Comparison of ENCODE assay signal across 16 cellular contexts in the genomic region with DNA sequence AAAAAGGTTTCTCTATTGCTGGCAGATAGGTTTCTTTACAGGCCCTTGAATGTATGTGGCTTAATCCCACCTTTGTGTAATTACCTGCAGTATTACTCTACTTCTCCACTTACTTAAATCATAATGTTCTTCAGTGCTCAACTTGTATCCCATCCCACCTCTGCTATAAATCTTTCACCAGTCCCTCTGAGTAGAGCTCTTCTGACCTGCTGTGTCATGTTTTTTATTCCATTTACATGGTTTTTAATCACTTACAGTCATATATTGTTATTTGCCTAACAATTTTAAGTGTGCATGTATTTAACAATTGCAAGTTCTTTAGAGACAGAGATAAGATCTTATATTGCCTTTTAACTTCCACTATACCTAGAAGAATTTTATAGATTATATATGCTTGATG.
DNase-seq lines count a peak whose midpoint lies in the region; ATAC-seq, FAIRE-seq and TF ChIP-seq lines count a peak whose summit lies in the region.
"Had no signal": no experiment of that assay in that cellular context is flagged by ENCODE, and none has a peak within 500 bp of the region (broad histone marks: within the 10 kb centered on the region; RNA-seq: fewer than 3 reads in every experiment).

No MANE protein-coding gene starts in this region.

- FAIRE-seq in H54 (lab: Jason Lieb, UNC): peak; percentile 43
- peak; percentile 77 for FAIRE-seq in TTC549 (lab: Jason Lieb, UNC)
- FAIRE-seq: colon had no signal

- H3K4me3 Mint-ChIP-seq in activated T-cell treated with anti-CD3 and anti-CD28 coated beads, Interleukin-2, amount 50 U/mL, for 24 hours: peak overlapping the region; percentile 21
- peak overlapping the region; percentile 7 for H3K4me3 Mint-ChIP-seq in nephron progenitor cell

- H3K36me3 Mint-ChIP-seq in activated T-cell treated with anti-CD3 and anti-CD28 coated beads, Interleukin-2, amount 50 U/mL, for 24 hours (ENCODE audit: low read depth): peaks cover 53% of the 10 kb centered on the region
- peaks cover 50% of the 10 kb centered on the region for H3K36me3 Mint-ChIP-seq in nephron progenitor cell (ENCODE audit: low read depth)

- TF ChIP-seq POLR2A in H54 (IDR thresholded peaks at IDR 0.05; ENCODE audit: low read depth, low read length): no peak

- peaks cover 4% of the 10 kb centered on the region for H3K9me3 Mint-ChIP-seq in activated T-cell treated with anti-CD3 and anti-CD28 coated beads, Interleukin-2, amount 50 U/mL, for 24 hours
- peaks cover 28% of the 10 kb centered on the region for H3K9me3 Mint-ChIP-seq in nephron progenitor cell

- ATAC-seq in GM18867 (IDR thresholded peaks at IDR 0.05; ENCODE audit: unreplicated experiment): no peak

- H3K4me1 Mint-ChIP-seq in activated T-cell treated with anti-CD3 and anti-CD28 coated beads, Interleukin-2, amount 50 U/mL, for 24 hours (ENCODE audit: low read depth): peaks cover 42% of the 10 kb centered on the region
- peaks cover 38% of the 10 kb centered on the region for H3K4me1 Mint-ChIP-seq in nephron progenitor cell

- no peak overlapping the region for H3K27ac Mint-ChIP-seq in activated T-cell treated with anti-CD3 and anti-CD28 coated beads, Interleukin-2, amount 50 U/mL, for 24 hours
- no peak overlapping the region for H3K27ac Mint-ChIP-seq in nephron progenitor cell

- H3K27me3 Mint-ChIP-seq in activated T-cell treated with anti-CD3 and anti-CD28 coated beads, Interleukin-2, amount 50 U/mL, for 24 hours: peaks cover 8% of the 10 kb centered on the region
- H3K27me3 Mint-ChIP-seq in nephron progenitor cell (ENCODE audit: low read depth, poor library complexity): no peaks in the 10 kb centered on the region

- no peak for DNase-seq in activated T-cell treated with anti-CD3 and anti-CD28 coated beads, Interleukin-2, amount 50 U/mL, for 24 hours
- no peak for DNase-seq in activated T-cell treated with anti-CD3 and anti-CD28 coated beads, Interleukin-2, amount 50 U/mL, for 48 hours
- DNase-seq in H54 (ENCODE audit: insufficient read length, low spot score) (no peak), nephron progenitor cell (no peak), 8988T (no peak), KG1 (lab: John Stamatoyannopoulos, UW) (no peak)
- DNase-seq: anterior cingulate cortex; GF-D8; hypothalamus; NCI-H187 treated with DMSO at 0.1 percent for 48 hours; NCI-H510A; ovary; stimulated activated CD4-positive, alpha-beta T cell treated with anti-CD3 and anti-CD28 coated beads, Interleukin-2, amount 100 ng/mL, for 48 hours had no signal

- no peak for TF ChIP-seq CTCF in nephron progenitor cell (IDR thresholded peaks at IDR 0.05)
